In genomic region chr7:19762631-19763030, GRCh38 we compare ENCODE assay signal across 28 cellular contexts. TPM values are rescaled to one million over a fixed set of nuclear protein-coding genes. Genes with fewer than 3 reads are reported as not detected.
A peak's percentile ranks its signal among the peaks of the same experiment; 100 is the strongest.
DNase-seq lines count a peak whose midpoint lies in the region; ATAC-seq and TF ChIP-seq lines count a peak whose summit lies in the region.
"Had no signal": no experiment of that assay in that cellular context is flagged by ENCODE, and none has a peak within 500 bp of the region (broad histone marks: within the 10 kb centered on the region; RNA-seq: fewer than 3 reads in every experiment).

No MANE protein-coding gene starts in this region.

- TF ChIP-seq CTCF in choroid plexus epithelial cell (conservative IDR thresholded peaks at IDR 0.05; ENCODE audit: low read depth, low read length): no peak
- TF ChIP-seq CTCF in fibroblast of pulmonary artery (IDR thresholded peaks at IDR 0.05; ENCODE audit: low read length, missing control alignments): no peak
- TF ChIP-seq CTCF in adrenal gland (IDR thresholded peaks at IDR 0.05): no peak

- no peaks in the 10 kb centered on the region for H3K27me3 ChIP-seq in adrenal gland
- H3K27me3 ChIP-seq: SJCRH30 had no signal

- DNase-seq in GM03348 (ENCODE audit: low spot score): peak; percentile 7
- peak; percentile 2 for DNase-seq in choroid plexus epithelial cell (ENCODE audit: low read depth)
- peak; percentile 7 for DNase-seq in fibroblast of pulmonary artery (ENCODE audit: low read depth)
- DNase-seq in stromal cell of bone marrow (ENCODE audit: low read depth): peak; percentile 15
- DNase-seq in adrenal gland: no peak
- DNase-seq: BE2C; CD8-positive, alpha-beta memory T cell; DMS153; H7; Karpas-422; MV-4-11; NCI-H1105; NCI-H1436 treated with DMSO at 0.1 percent for 48 hours; NCI-H2029; NCI-H446 treated with DMSO at 0.1 percent for 48 hours; NCI-H526; NCI-H82; NK-92 treated with Interleukin-12 subunit alpha and Interleukin-12 subunit beta, amount 100 ng/mL, for 24 hours; PC-3; SJCRH30 had no signal

- no peak for ATAC-seq in esophagus mucosa
- ATAC-seq in HG02588 (IDR thresholded peaks at IDR 0.05; ENCODE audit: unreplicated experiment): no peak
- ATAC-seq: A549, HepG2, PC-3, SK-N-SH treated with all-trans-retinoic acid at 6 μM for 48 hours had no signal

- H3K9me3 ChIP-seq in adrenal gland (replicated peaks in 1 of 3): no peaks in the 10 kb centered on the region
- H3K9me3 ChIP-seq: A549, BE2C, SJCRH30 had no signal

- no peak overlapping the region for H3K4me3 ChIP-seq in choroid plexus epithelial cell (ENCODE audit: low read depth, low read length)
- no peak overlapping the region for H3K4me3 ChIP-seq in fibroblast of pulmonary artery (replicated peaks; ENCODE audit: low read depth, low read length)
- H3K4me3 ChIP-seq in adrenal gland: no peak overlapping the region
- H3K4me3 ChIP-seq: A549, SJCRH30 had no signal

- H3K36me3 ChIP-seq in adrenal gland (replicated peaks in 1 of 2): no peaks in the 10 kb centered on the region
- H3K36me3 ChIP-seq: BE2C, SJCRH30 had no signal

- TF ChIP-seq POLR2A in adrenal gland (IDR thresholded peaks at IDR 0.05): no peak

- no peaks in the 10 kb centered on the region for H3K4me1 ChIP-seq in adrenal gland (replicated peaks in 1 of 2)
- H3K4me1 ChIP-seq: A549, BE2C, SJCRH30 had no signal

- intact Hi-C loops in adrenal gland (cut with DNase I): no loop called here

- 63 to 74% (median 71%) methylated on average over 3 of the region's 3 CpGs for whole genome bisulfite sequencing in adrenal gland, 4 donors

- H3K27ac ChIP-seq in adrenal gland: no peak overlapping the region
- H3K27ac ChIP-seq: A549, SJCRH30 had no signal

RNA-seq across cellular contexts. Expression of gene TMEM196, which starts 10.8 kb away (rescaled TPM):
- total RNA-seq in esophagus mucosa (not detected), adrenal gland (1 to 10 TPM in 1 of 8 donors, under 1 TPM in 6, not detected in 1; 0.06 to 1.1 (median 0.11) TPM)
- under 1 TPM; 0.16 to 0.46 (median 0.34) TPM for polyA plus RNA-seq in adrenal gland
- total RNA-seq: CD8-positive, alpha-beta memory T cell; HepG2; HT1080; M059J; PC-3; SJCRH30 had no signal
- polyA plus RNA-seq: A549; CD14-positive monocyte; CD8-positive, alpha-beta memory T cell; HepG2 had no signal

RNA-seq across cellular contexts. Expression of gene POLR1F, which starts 53.8 kb away (rescaled TPM):
- total RNA-seq in esophagus mucosa (9.3 TPM), adrenal gland (10 to 100 TPM in 6 of 8 donors, 1 to 10 TPM in 2; 6.9 to 21.3 (median 12.3) TPM)
- polyA plus RNA-seq in adrenal gland: 10 to 100 TPM in 1 of 3 donors, 1 to 10 TPM in 2; 7.5 to 25.0 (median 8.0) TPM

Comparison
In these comparisons a context has a peak if more than half of its experiments do, and no peak if none do; other contexts are left out.
1. DNase-seq: peak in GM03348 (single experiment), choroid plexus epithelial cell (single experiment), fibroblast of pulmonary artery (single experiment) and stromal cell of bone marrow (single experiment); none in adrenal gland (0 of 7).